8 cellular contexts compared by ENCODE assay signal in genomic region chr3:177358968-177359600, GRCh38.
DNase-seq lines count a peak whose midpoint lies in the region; ATAC-seq and TF ChIP-seq lines count a peak whose summit lies in the region.

No MANE protein-coding gene starts in this region.

- peaks cover 86% of the 10 kb centered on the region for H3K4me1 ChIP-seq in OCI-LY3 (ENCODE audit: low read length)
- peaks cover 26% of the 10 kb centered on the region for H3K4me1 ChIP-seq in foreskin keratinocyte
- peaks cover 20% of the 10 kb centered on the region for H3K4me1 ChIP-seq in ovary (ENCODE audit: insufficient read depth)

- H3K27me3 ChIP-seq in OCI-LY3 (ENCODE audit: low read depth, low read length) (no peaks in the 10 kb centered on the region), foreskin keratinocyte (no peaks in the 10 kb centered on the region), ovary (no peaks in the 10 kb centered on the region)

- H3K9me3 ChIP-seq in OCI-LY3 (ENCODE audit: insufficient read depth, low read length) = no peaks in the 10 kb centered on the region
- H3K9me3 ChIP-seq in ovary = no peaks in the 10 kb centered on the region

- H3K9ac ChIP-seq in OCI-LY3 (ENCODE audit: low read length) = peak overlapping the region; percentile 97

- no peak for TF ChIP-seq EP300 in ovary (IDR thresholded peaks at IDR 0.05)

- no peaks in the 10 kb centered on the region for H4K20me1 ChIP-seq in OCI-LY3 (ENCODE audit: insufficient read depth, low read length)

- H3K4me3 ChIP-seq in OCI-LY3 (ENCODE audit: low read length) = peak overlapping the region; percentile 76
- peak overlapping the region; percentile 23 for H3K4me3 ChIP-seq in ovary

- H3K27ac ChIP-seq in OCI-LY3 (ENCODE audit: low read length) = peak overlapping the region; percentile 98
- peak overlapping the region; percentile 91 for H3K27ac ChIP-seq in foreskin keratinocyte
- H3K27ac ChIP-seq in ovary = peak overlapping the region; percentile 39 to 92

- ATAC-seq in HG03439 (IDR thresholded peaks at IDR 0.05; ENCODE audit: unreplicated experiment) (peak; percentile 8), foreskin keratinocyte (peak; percentile 37)

- WGBS in ovary, 3 donors = 68 to 78% (median 75%) methylated on average over 31 of the region's 31 CpGs

- TF ChIP-seq CTCF in OCI-LY3 (IDR thresholded peaks at IDR 0.05; ENCODE audit: low read depth, low read length) = no peak
- TF ChIP-seq CTCF in foreskin keratinocyte (conservative IDR thresholded peaks at IDR 0.05) = no peak
- TF ChIP-seq CTCF in ovary (IDR thresholded peaks at IDR 0.05) = no peak

- DNase-seq in NCI-H2227 (lab: John Stamatoyannopoulos, UW; ENCODE audit: unreplicated experiment) (peak; percentile 71), NCI-H2227 treated with DMSO at 0.1 percent for 48 hours (lab: John Stamatoyannopoulos, UW) (no peak), foreskin keratinocyte (peak; percentile 50 to 70), ovary (peak; percentile 36 to 66 (median 61)), AG08396 (ENCODE audit: low spot score) (no peak)
- peak; percentile 21 for DNase-seq in activated T-helper 9 cell treated with anti-CD3 and anti-CD28 coated beads, Interleukin-2, amount 50 U/mL, for 16 hours (ENCODE audit: low read depth)

- H3K36me3 ChIP-seq in OCI-LY3 (replicated peaks; ENCODE audit: low read depth, low read length) = no peaks in the 10 kb centered on the region
- no peaks in the 10 kb centered on the region for H3K36me3 ChIP-seq in ovary

- H2AFZ ChIP-seq in OCI-LY3 (ENCODE audit: low read depth, low read length) = no peak overlapping the region

- no peak for TF ChIP-seq POLR2A in ovary (IDR thresholded peaks at IDR 0.05)

- intact Hi-C loops in ovary (cut with DNase I) = loop anchor here in 3 of 4 donors (1.0 to 10.0 kb wide), 3 partner anchors 162 to 314 kb away; partner anchors contain the start of gene TBL1XR1 (in 2 of the 3)

- peaks cover 4% of the 10 kb centered on the region; the same call in 1 of the 2 replicates for H3K79me2 ChIP-seq in OCI-LY3 (ENCODE audit: low read length)

- H3K4me2 ChIP-seq in OCI-LY3 (ENCODE audit: low read length) = peak overlapping the region; percentile 92

Comparison
In these comparisons a context has a peak if more than half of its experiments do, and no peak if none do; other contexts are left out.
1. DNase-seq: peak in NCI-H2227 (single experiment), activated T-helper 9 cell treated with anti-CD3 and anti-CD28 coated beads, Interleukin-2, amount 50 U/mL, for 16 hours (single experiment), foreskin keratinocyte (2 of 2) and ovary (5 of 5); none in NCI-H2227 treated with DMSO at 0.1 percent for 48 hours (single experiment) and AG08396 (single experiment).
2. Peak in every context shown above with its lines, with median percentiles within 50 percentile points of each other: H3K27ac ChIP-seq.